In genomic region chr7:28626629-28627262, GRCh38 we compare ENCODE assay signal across 7 cellular contexts.
DNase-seq lines count a peak whose midpoint lies in the region; ATAC-seq and TF ChIP-seq lines count a peak whose summit lies in the region.

No MANE protein-coding gene starts in this region.

- no peaks in the 10 kb centered on the region for H4K20me1 ChIP-seq in DOHH2 (ENCODE audit: control insufficient read depth, insufficient read depth, low read depth, low read length)
- no peaks in the 10 kb centered on the region for H4K20me1 ChIP-seq in OCI-LY1 (ENCODE audit: insufficient read depth, low read length)

- no peaks in the 10 kb centered on the region; the same call in 1 of the 2 replicates for H3K79me2 ChIP-seq in DOHH2 (ENCODE audit: control insufficient read depth, low read length)
- no peaks in the 10 kb centered on the region for H3K79me2 ChIP-seq in OCI-LY1 (ENCODE audit: insufficient read depth, low read length)

- no peaks in the 10 kb centered on the region for H3K27me3 Mint-ChIP-seq in neural crest cell (ENCODE audit: low read depth)

- H3K9ac ChIP-seq in OCI-LY1 (ENCODE audit: low read length): no peak overlapping the region

- H3K36me3 Mint-ChIP-seq in neural crest cell (ENCODE audit: low read depth): no peaks in the 10 kb centered on the region

- no peak overlapping the region for H3K27ac Mint-ChIP-seq in neural crest cell (ENCODE audit: unreplicated experiment)

- TF ChIP-seq CTCF in DOHH2 (IDR thresholded peaks at IDR 0.05; ENCODE audit: low read depth, low read length, poor library complexity, severe bottlenecking) (peak; percentile 90), OCI-LY1 (IDR thresholded peaks at IDR 0.05; ENCODE audit: low read length) (peak; percentile 94), neural crest cell (conservative IDR thresholded peaks at IDR 0.05) (peak; percentile 77)

- no peak overlapping the region for H3K4me2 ChIP-seq in DOHH2 (ENCODE audit: low read length)
- no peak overlapping the region for H3K4me2 ChIP-seq in OCI-LY1 (ENCODE audit: low read length)

- H3K9me3 Mint-ChIP-seq in neural crest cell: no peaks in the 10 kb centered on the region

- H3K4me3 ChIP-seq in DOHH2 (ENCODE audit: low read length): no peak overlapping the region
- H3K4me3 ChIP-seq in OCI-LY1 (ENCODE audit: low read depth, low read length, poor library complexity, severe bottlenecking): no peak overlapping the region

- H3K27me3 ChIP-seq in DOHH2 (ENCODE audit: control insufficient read depth, low read length) (no peaks in the 10 kb centered on the region), OCI-LY1 (ENCODE audit: insufficient read depth, low read length) (no peaks in the 10 kb centered on the region)

- H3K36me3 ChIP-seq in DOHH2 (ENCODE audit: control insufficient read depth, low read length): no peaks in the 10 kb centered on the region
- H3K36me3 ChIP-seq in OCI-LY1 (ENCODE audit: insufficient read depth, low read length): no peaks in the 10 kb centered on the region

- H3K27ac ChIP-seq in DOHH2 (ENCODE audit: low read depth, low read length) (no peak overlapping the region), OCI-LY1 (ENCODE audit: low read depth, low read length, poor library complexity, severe bottlenecking) (no peak overlapping the region)

- peak; percentile 46 for DNase-seq in HCEC 1CT
- peak; percentile 19 for DNase-seq in dedifferentiated amniotic fluid mesenchymal stem cell (ENCODE audit: extremely low spot score)
- DNase-seq in neural crest cell (ENCODE audit: low read depth, low spot score): peak; percentile 29

- no peaks in the 10 kb centered on the region for H3K4me1 Mint-ChIP-seq in neural crest cell

- no peak overlapping the region for H2AFZ ChIP-seq in OCI-LY1 (ENCODE audit: low read length)

- ATAC-seq in HG02852 (IDR thresholded peaks at IDR 0.05; ENCODE audit: unreplicated experiment) (no peak), GM21526 (IDR thresholded peaks at IDR 0.05; ENCODE audit: low FRiP score, unreplicated experiment) (no peak)

- no peaks in the 10 kb centered on the region for H3K9me2 ChIP-seq in DOHH2 (replicated peaks; ENCODE audit: control insufficient read depth, low read length)
- no peaks in the 10 kb centered on the region for H3K9me2 ChIP-seq in OCI-LY1 (ENCODE audit: low read depth, low read length)

- no peaks in the 10 kb centered on the region for H3K9me3 ChIP-seq in DOHH2 (ENCODE audit: control insufficient read depth, insufficient read depth, low read length)
- no peaks in the 10 kb centered on the region for H3K9me3 ChIP-seq in OCI-LY1 (ENCODE audit: low read length)

- H3K4me1 ChIP-seq in DOHH2 (ENCODE audit: control insufficient read depth, low read length) (peaks cover 13% of the 10 kb centered on the region), OCI-LY1 (ENCODE audit: insufficient read depth, low read length, severe bottlenecking) (peaks cover 13% of the 10 kb centered on the region)

- no peak overlapping the region for H3K4me3 Mint-ChIP-seq in neural crest cell

- H3F3A ChIP-seq in DOHH2 (ENCODE audit: control insufficient read depth, insufficient read depth): no peaks in the 10 kb centered on the region
- no peaks in the 10 kb centered on the region for H3F3A ChIP-seq in OCI-LY1 (ENCODE audit: insufficient read depth, low read length)
